8 cellular contexts compared by ENCODE assay signal in genomic region chr1:110003747-110004428, GRCh38. TPM values are rescaled to one million over a fixed set of nuclear protein-coding genes. Genes with fewer than 3 reads are reported as not detected.
DNase-seq lines count a peak whose midpoint lies in the region; ATAC-seq and TF ChIP-seq lines count a peak whose summit lies in the region.

No MANE protein-coding gene starts in this region.

- DNase-seq in HEK293T (ENCODE audit: extremely low spot score) (peak; percentile 53), NCI-H460 (ENCODE audit: extremely low read depth, low read depth) (peak; percentile 53), cardiac muscle cell (ENCODE audit: low read depth in 1 of 2, low spot score in 1 of 2) (peak; percentile 69 to 98), pulmonary artery endothelial cell (ENCODE audit: low read depth, low spot score) (peak; percentile 78), NCI-H2029 (lab: John Stamatoyannopoulos, UW) (no peak)
- DNase-seq in activated T-helper 2 cell treated with anti-CD3 and anti-CD28 coated beads, Interferon-gamma antibody, Interleukin-2, Interleukin-4, amounts not matched to agents 10 μg/mL and 5 μg/mL and 100 μg/mL, durations not matched to agents 14 hours and 24 hours and 36 hours (ENCODE audit: low spot score): no peak

- POLR2A ChIA-PET in HEK293T (lab: Yijun Ruan, JAX): interaction anchor here (0.7 to 1.4 kb wide), 3 partner anchors 9 to 384 kb away, joined by 3 to 7 read pairs (median 5); partner anchors contain the start of gene AHCYL1

- peaks cover 27% of the 10 kb centered on the region for H3K4me1 Mint-ChIP-seq in activated T-helper 2 cell treated with anti-CD3 and anti-CD28 coated beads, Interferon-gamma antibody, Interleukin-2, Interleukin-4, amounts not matched to agents 10 μg/mL and 5 μg/mL and 100 μg/mL, durations not matched to agents 14 hours and 24 hours and 36 hours (ENCODE audit: low read depth)

- no peaks in the 10 kb centered on the region for H3K27me3 ChIP-seq in cardiac muscle cell

- TF ChIP-seq CTCF in cardiac muscle cell (IDR thresholded peaks at IDR 0.05; ENCODE audit: low read depth, low read length): no peak

- peak overlapping the region; percentile 38 for H3K4me3 Mint-ChIP-seq in activated T-helper 2 cell treated with anti-CD3 and anti-CD28 coated beads, Interferon-gamma antibody, Interleukin-2, Interleukin-4, amounts not matched to agents 10 μg/mL and 5 μg/mL and 100 μg/mL, durations not matched to agents 14 hours and 24 hours and 36 hours (ENCODE audit: low read depth)

- H3K4me1 ChIP-seq in cardiac muscle cell (ENCODE audit: low read depth): peaks cover 47% of the 10 kb centered on the region

- no peaks in the 10 kb centered on the region for H3K36me3 ChIP-seq in cardiac muscle cell

- peak overlapping the region; percentile 88 for H3K27ac ChIP-seq in cardiac muscle cell

- H3K36me3 Mint-ChIP-seq in activated T-helper 2 cell treated with anti-CD3 and anti-CD28 coated beads, Interferon-gamma antibody, Interleukin-2, Interleukin-4, amounts not matched to agents 10 μg/mL and 5 μg/mL and 100 μg/mL, durations not matched to agents 14 hours and 24 hours and 36 hours (ENCODE audit: low read depth): peaks cover 17% of the 10 kb centered on the region

- intact Hi-C loops in activated T-helper 2 cell treated with anti-CD3 and anti-CD28 coated beads, Interferon-gamma antibody, Interleukin-2, Interleukin-4, amounts not matched to agents 10 μg/mL and 5 μg/mL and 100 μg/mL, durations not matched to agents 14 hours and 24 hours and 36 hours (cut with micrococcal nuclease): no loop called here

- H3K27ac Mint-ChIP-seq in activated T-helper 2 cell treated with anti-CD3 and anti-CD28 coated beads, Interferon-gamma antibody, Interleukin-2, Interleukin-4, amounts not matched to agents 10 μg/mL and 5 μg/mL and 100 μg/mL, durations not matched to agents 14 hours and 24 hours and 36 hours: peak overlapping the region; percentile 60

- peak overlapping the region; percentile 78 for H3K4me3 ChIP-seq in GM08714 (ENCODE audit: low read length)
- H3K4me3 ChIP-seq in cardiac muscle cell: no peak overlapping the region

- no peaks in the 10 kb centered on the region for H3K9me3 ChIP-seq in cardiac muscle cell (ENCODE audit: low read depth)

- ATAC-seq in GM21526 (IDR thresholded peaks at IDR 0.05; ENCODE audit: low FRiP score, unreplicated experiment): no peak

- H3K27me3 Mint-ChIP-seq in activated T-helper 2 cell treated with anti-CD3 and anti-CD28 coated beads, Interferon-gamma antibody, Interleukin-2, Interleukin-4, amounts not matched to agents 10 μg/mL and 5 μg/mL and 100 μg/mL, durations not matched to agents 14 hours and 24 hours and 36 hours (ENCODE audit: low read depth): no peaks in the 10 kb centered on the region

- no peaks in the 10 kb centered on the region for H3K9me3 Mint-ChIP-seq in activated T-helper 2 cell treated with anti-CD3 and anti-CD28 coated beads, Interferon-gamma antibody, Interleukin-2, Interleukin-4, amounts not matched to agents 10 μg/mL and 5 μg/mL and 100 μg/mL, durations not matched to agents 14 hours and 24 hours and 36 hours

- CTCF ChIA-PET in HEK293T (lab: Yijun Ruan, JAX): interaction anchor here (0.7 to 1.2 kb wide), 4 partner anchors 20 to 757 kb away, joined by 3 to 6 read pairs (median 4); partner anchors contain the start of gene AHCYL1

TF ChIP-seq in HEK293T, 16 proteins besides CTCF, POLR2A, EP300 and RAD21:
- TF ChIP-seq CTBP1 (IDR thresholded peaks at IDR 0.05; ENCODE audit: borderline replicate concordance) (no peak), FOXA1 (IDR thresholded peaks at IDR 0.05) (no peak), ELF4 (IDR thresholded peaks at IDR 0.05) (no peak), SP1 (IDR thresholded peaks at IDR 0.05) (no peak), ZNF384 (IDR thresholded peaks at IDR 0.05) (no peak), NFRKB (IDR thresholded peaks at IDR 0.05) (no peak), LEF1 (IDR thresholded peaks at IDR 0.05; ENCODE audit: borderline replicate concordance) (no peak), SUZ12 (IDR thresholded peaks at IDR 0.05) (no peak), TARDBP (IDR thresholded peaks at IDR 0.05) (no peak), FOXK2 (IDR thresholded peaks at IDR 0.05) (no peak), HDGF (IDR thresholded peaks at IDR 0.05; ENCODE audit: borderline replicate concordance) (no peak), PKNOX1 (IDR thresholded peaks at IDR 0.05) (no peak)

RNA-seq across cellular contexts. Expression of gene AHCYL1, which starts 19.3 kb away (rescaled TPM):
- 54.8 and 66.8 TPM in 2 replicates for total RNA-seq in NCI-H460 (2014; rRNA removed; shearing (Covaris generic))
- 56.6 and 84.1 TPM in 2 replicates for polyA plus RNA-seq in NCI-H460 (2014; cell fraction: nucleus; rRNA removed)
- total RNA-seq in activated T-helper 2 cell treated with anti-CD3 and anti-CD28 coated beads, Interferon-gamma antibody, Interleukin-2, Interleukin-4, amounts not matched to agents 10 μg/mL and 5 μg/mL and 100 μg/mL, durations not matched to agents 14 hours and 24 hours and 36 hours: 85.8 and 86.5 TPM in 2 replicates
- total RNA-seq in cardiac muscle cell: 34.2 and 49.0 TPM in 2 replicates
- polyA plus RNA-seq in cardiac muscle cell: 82.7 and 106 TPM in 2 replicates
- 65.4 and 79.5 TPM in 2 replicates for total RNA-seq in pulmonary artery endothelial cell

RNA-seq across cellular contexts. Expression of gene STRIP1, which starts 30.5 kb away (rescaled TPM):
- 20.8 and 22.5 TPM in 2 replicates for total RNA-seq in NCI-H460 (2014; rRNA removed; shearing (Covaris generic))
- polyA plus RNA-seq in NCI-H460 (2014; cell fraction: nucleus; rRNA removed): 33.1 and 45.8 TPM in 2 replicates
- total RNA-seq in activated T-helper 2 cell treated with anti-CD3 and anti-CD28 coated beads, Interferon-gamma antibody, Interleukin-2, Interleukin-4, amounts not matched to agents 10 μg/mL and 5 μg/mL and 100 μg/mL, durations not matched to agents 14 hours and 24 hours and 36 hours: 37.4 and 39.1 TPM in 2 replicates
- total RNA-seq in cardiac muscle cell: 70.9 and 78.3 TPM in 2 replicates
- 40.2 and 57.8 TPM in 2 replicates for polyA plus RNA-seq in cardiac muscle cell
- 42.6 and 49.3 TPM in 2 replicates for total RNA-seq in pulmonary artery endothelial cell

Comparison
In these comparisons a context has a peak if more than half of its experiments do, and no peak if none do; other contexts are left out.
1. DNase-seq: peak in HEK293T (single experiment), NCI-H460 (single experiment), cardiac muscle cell (2 of 2) and pulmonary artery endothelial cell (single experiment); none in activated T-helper 2 cell treated with anti-CD3 and anti-CD28 coated beads, Interferon-gamma antibody, Interleukin-2, Interleukin-4, amounts not matched to agents 10 μg/mL and 5 μg/mL and 100 μg/mL, durations not matched to agents 14 hours and 24 hours and 36 hours (single experiment) and NCI-H2029 (single experiment).